21 cellular contexts compared by ENCODE assay signal in genomic region chr6:28232785-28233184, GRCh38. TPM values are rescaled to one million over a fixed set of nuclear protein-coding genes. Genes with fewer than 3 reads are reported as not detected.
A peak's percentile ranks its signal among the peaks of the same experiment; 100 is the strongest.
DNase-seq lines count a peak whose midpoint lies in the region; ATAC-seq, FAIRE-seq and TF ChIP-seq lines count a peak whose summit lies in the region.
"Had no signal": no experiment of that assay in that cellular context is flagged by ENCODE, and none has a peak within 500 bp of the region (broad histone marks: within the 10 kb centered on the region; RNA-seq: fewer than 3 reads in every experiment).

No MANE protein-coding gene starts in this region.

- no TSS peak for BruUV-seq in K562 (replicated peaks; lab: Mats Ljungman, UMichigan)

- H3K9ac ChIP-seq in K562 (ENCODE audit: insufficient read depth in 1 of 2, low read depth in 2 of 2, low read length in 2 of 2) = no peak overlapping the region
- H3K9ac ChIP-seq: BLaER1 had no signal

- no peaks in the 10 kb centered on the region for H3K27me3 ChIP-seq in K562 (ENCODE audit: control insufficient read depth in 2 of 2, insufficient read depth in 2 of 2, low read length in 2 of 2)
- H3K27me3 ChIP-seq: BE2C, BLaER1 had no signal

- no peak for TF ChIP-seq RAD21 in K562 (CRISPR knock-in tag; conservative IDR thresholded peaks at IDR 0.05 in 1 of 2, IDR thresholded peaks at IDR 0.05 in 1 of 2)

- no peaks in the 10 kb centered on the region for H3K9me3 ChIP-seq in K562 (replicated peaks; ENCODE audit: control insufficient read depth, insufficient read depth, low read depth, low read length)
- H3K9me3 ChIP-seq: BE2C, Caco-2 had no signal

- TF ChIP-seq CTCF in K562 (IDR thresholded peaks at IDR 0.05 in 2 of 3, conservative IDR thresholded peaks at IDR 0.05 in 1 of 3; ENCODE audit: insufficient read depth in 2 of 3, low read depth in 1 of 3, low read length in 3 of 3) (no peak), nephron progenitor cell (IDR thresholded peaks at IDR 0.05) (no peak)

- POLR2A ChIA-PET in K562 (lab: Yijun Ruan, JAX) = interaction anchor here (0.6 to 2.0 kb wide), 7 partner anchors 12 to 110 kb away, joined by 3 to 10 read pairs (median 4); partner anchors contain the start of gene PGBD1

- no peak overlapping the region for H3K4me3 Mint-ChIP-seq in nephron progenitor cell
- no peak overlapping the region for H3K4me3 Mint-ChIP-seq in natural killer cell treated with Interleukin-12 subunit alpha and Interleukin-12 subunit beta and Interleukin-15 and Interleukin-18, amount 100 ng/mL, for 72 hours
- H3K4me3 Mint-ChIP-seq: CD4-positive, alpha-beta T cell; CD8-positive, alpha-beta T cell had no signal

- H3K27me3 Mint-ChIP-seq in nephron progenitor cell (ENCODE audit: low read depth, poor library complexity) = no peaks in the 10 kb centered on the region
- H3K27me3 Mint-ChIP-seq in natural killer cell treated with Interleukin-12 subunit alpha and Interleukin-12 subunit beta and Interleukin-15 and Interleukin-18, amount 100 ng/mL, for 72 hours = no peaks in the 10 kb centered on the region

- 97% methylated on average over 11 of the region's 11 CpGs for WGBS in K562 (ENCODE audit: insufficient coverage, low coverage, missing lambda C conversion rate)

- TF ChIP-seq EP300 in K562 (IDR thresholded peaks at IDR 0.05; ENCODE audit: low read length) = no peak

- TF ChIP-seq POLR2A in K562 (conservative IDR thresholded peaks at IDR 0.05) = no peak

- no peaks in the 10 kb centered on the region for H4K20me1 ChIP-seq in K562 (replicated peaks; ENCODE audit: control insufficient read depth, insufficient read depth, low read length)
- H4K20me1 ChIP-seq: BLaER1 had no signal

- intact Hi-C loops in K562 (cut with micrococcal nuclease) = no loop called here

- in situ Hi-C loops in K562 (cut with MboI) = no loop called here

- H3K9me3 Mint-ChIP-seq in nephron progenitor cell = peaks cover 38% of the 10 kb centered on the region
- H3K9me3 Mint-ChIP-seq in natural killer cell treated with Interleukin-12 subunit alpha and Interleukin-12 subunit beta and Interleukin-15 and Interleukin-18, amount 100 ng/mL, for 72 hours = no peaks in the 10 kb centered on the region
- H3K9me3 Mint-ChIP-seq: CD4-positive, alpha-beta T cell; CD8-positive, alpha-beta T cell had no signal

- H3K4me1 ChIP-seq in K562 (replicated peaks in 1 of 2; ENCODE audit: control insufficient read depth in 2 of 2, insufficient read depth in 2 of 2, low read length in 2 of 2) = peaks cover 0 to 4% of the 10 kb centered on the region in 2 experiments; a peak in 1 of 5 replicates
- H3K4me1 ChIP-seq: BE2C, BLaER1, Caco-2 had no signal

- no peak overlapping the region for H3K4me3 ChIP-seq in K562
- H3K4me3 ChIP-seq: BLaER1 had no signal

- CTCF ChIA-PET in K562 (lab: Yijun Ruan, JAX; ENCODE audit: low intra/inter-chr PET ratio) = no interaction called here

- H3K36me3 ChIP-seq in K562 (ENCODE audit: control insufficient read depth, insufficient read depth, low read length) = peaks cover 66% of the 10 kb centered on the region

- no peak for FAIRE-seq in K562 (lab: Jason Lieb, UNC)
- FAIRE-seq: A204.1, D721Med, G401.6, GM12891, GM19239 had no signal

- H3K27ac Mint-ChIP-seq in nephron progenitor cell = peak overlapping the region; percentile 23
- no peak overlapping the region for H3K27ac Mint-ChIP-seq in natural killer cell treated with Interleukin-12 subunit alpha and Interleukin-12 subunit beta and Interleukin-15 and Interleukin-18, amount 100 ng/mL, for 72 hours
- H3K27ac Mint-ChIP-seq: CD4-positive, alpha-beta T cell; CD8-positive, alpha-beta T cell had no signal

- ATAC-seq in K562 = peak; percentile 29
- ATAC-seq in natural killer cell treated with Interleukin-12 subunit alpha and Interleukin-12 subunit beta and Interleukin-15 and Interleukin-18, amount 100 ng/mL, for 72 hours = no peak
- ATAC-seq in GM19463 (IDR thresholded peaks at IDR 0.05; ENCODE audit: unreplicated experiment) = no peak
- ATAC-seq: CD8-positive, alpha-beta T cell had no signal

- H3K27ac ChIP-seq in K562 (ENCODE audit: extremely low read depth, low read depth, low read length) = no peak overlapping the region
- H3K27ac ChIP-seq: BLaER1, C4-2B had no signal

- no peak overlapping the region for H3K4me2 ChIP-seq in K562 (ENCODE audit: insufficient read depth, low read length)
- H3K4me2 ChIP-seq: BLaER1 had no signal

- H3K4me1 Mint-ChIP-seq in nephron progenitor cell = no peaks in the 10 kb centered on the region
- peaks cover 0 to 3% of the 10 kb centered on the region in 2 donors for H3K4me1 Mint-ChIP-seq in natural killer cell treated with Interleukin-12 subunit alpha and Interleukin-12 subunit beta and Interleukin-15 and Interleukin-18, amount 100 ng/mL, for 72 hours (ENCODE audit: low read depth in 2 of 2)

- peaks cover 95% of the 10 kb centered on the region for H3K36me3 Mint-ChIP-seq in nephron progenitor cell (ENCODE audit: low read depth)
- H3K36me3 Mint-ChIP-seq in natural killer cell treated with Interleukin-12 subunit alpha and Interleukin-12 subunit beta and Interleukin-15 and Interleukin-18, amount 100 ng/mL, for 72 hours = peaks cover 34% of the 10 kb centered on the region

- no peak overlapping the region for H2AFZ ChIP-seq in K562 (ENCODE audit: low read depth, low read length)

- DNase-seq in K562 (ENCODE audit: extremely low read depth in 1 of 4, low spot score in 3 of 4) (no peak), nephron progenitor cell (no peak)
- no peak for DNase-seq in natural killer cell treated with Interleukin-12 subunit alpha and Interleukin-12 subunit beta and Interleukin-15 and Interleukin-18, amount 100 ng/mL, for 72 hours (ENCODE audit: low spot score)
- DNase-seq: 8988T; ACHN; BE2C; Caco-2; Calu3; CD4-positive, alpha-beta T cell; CD8-positive, alpha-beta T cell; DMS79 treated with DMSO at 0.1 percent for 48 hours; GF-D8 had no signal

- 0 out of 3 replicates have a peak, but pooled peaks cover 1% of the 10 kb centered on the region for H3K79me2 ChIP-seq in K562 (ENCODE audit: control insufficient read depth, insufficient read depth, low read length)

- no peaks in the 10 kb centered on the region for H3K9me1 ChIP-seq in K562 (ENCODE audit: control insufficient read depth, insufficient read depth, low read length)

RNA-seq across cellular contexts. Expression of gene ZSCAN9, which starts 7.7 kb away (rescaled TPM):
- total RNA-seq in K562 (2011; cell fraction: chromatin; rRNA removed; ENCODE audit: low replicate concordance) = 65.9 and 101 TPM in 2 replicates
- 43.7 and 45.8 TPM in 2 replicates for total RNA-seq in K562 (2011; cell fraction: nucleolus; rRNA removed)
- total RNA-seq in K562 (2011; cell fraction: nucleoplasm; rRNA removed) = 68.6 and 101 TPM in 2 replicates
- total RNA-seq in K562 (2014; rRNA removed) (18.4 and 19.0 TPM in 2 replicates), K562 (2014; rRNA removed; fragmentation: Illumina TruSeq; extraction: Trizol) (31.4 and 37.4 TPM in 2 replicates), K562 (2015; rRNA removed; fragmentation: Illumina TruSeq; extraction: Trizol) (26.0 and 28.7 TPM in 2 replicates), K562 (2021) (19.0 and 22.3 TPM in 2 replicates)
- polyA plus RNA-seq in K562 (2011; rRNA removed) (48.9 and 59.9 TPM in 2 replicates), K562 (2014; fragmentation: Illumina TruSeq; extraction: Trizol) (31.8 and 32.5 TPM in 2 replicates), K562 (2014; fragmentation: Nextera tagmentation; extraction: Ambion mirVana) (10 to 100 TPM; 18.8 to 20.0 TPM), K562 (2014; rRNA removed) (30.4 and 35.2 TPM in 2 replicates)
- polyA plus RNA-seq in K562 (2011; cell fraction: cytosol; rRNA removed) = 16.3 and 40.6 TPM in 2 replicates
- 55.3 and 65.2 TPM in 2 replicates for polyA plus RNA-seq in K562 (2011; cell fraction: nucleus; rRNA removed)
- 15.5 and 25.6 TPM in 2 replicates for polyA plus RNA-seq in K562 (2012)
- 49.6 and 64.4 TPM in 2 replicates for polyA minus RNA-seq in K562 (2011; rRNA and poly(A)+ RNA removed)
- polyA minus RNA-seq in K562 (2011; cell fraction: cytosol; rRNA and poly(A)+ RNA removed) = 10.6 and 10.9 TPM in 2 replicates
- polyA minus RNA-seq in K562 (2011; cell fraction: nucleus; rRNA and poly(A)+ RNA removed) = 28.3 and 55.3 TPM in 2 replicates
- total RNA-seq in natural killer cell treated with Interleukin-12 subunit alpha and Interleukin-12 subunit beta and Interleukin-15 and Interleukin-18, amount 100 ng/mL, for 72 hours = 10 to 100 TPM; 12.6 to 13.1 TPM

RNA-seq across cellular contexts. Expression of gene ZKSCAN4, which starts 19.3 kb away (rescaled TPM):
- 4.0 and 6.2 TPM in 2 replicates for total RNA-seq in K562 (2011; cell fraction: chromatin; rRNA removed; ENCODE audit: low replicate concordance)
- 4.7 and 5.1 TPM in 2 replicates for total RNA-seq in K562 (2011; cell fraction: nucleolus; rRNA removed)
- 3.3 and 4.5 TPM in 2 replicates for total RNA-seq in K562 (2011; cell fraction: nucleoplasm; rRNA removed)
- 3.8 and 4.7 TPM in 2 replicates for total RNA-seq in K562 (2014; rRNA removed)
- 5.0 and 5.9 TPM in 2 replicates for total RNA-seq in K562 (2014; rRNA removed; fragmentation: Illumina TruSeq; extraction: Trizol)
- 5.3 and 6.4 TPM in 2 replicates for total RNA-seq in K562 (2015; rRNA removed; fragmentation: Illumina TruSeq; extraction: Trizol)
- 4.2 and 5.1 TPM in 2 replicates for total RNA-seq in K562 (2021)
- polyA plus RNA-seq in K562 (2011; rRNA removed) = 4.6 and 5.3 TPM in 2 replicates
- polyA plus RNA-seq in K562 (2011; cell fraction: cytosol; rRNA removed) = 1.4 and 2.2 TPM in 2 replicates
- 4.4 and 4.9 TPM in 2 replicates for polyA plus RNA-seq in K562 (2011; cell fraction: nucleus; rRNA removed)
- polyA plus RNA-seq in K562 (2012) = 3.3 and 3.6 TPM in 2 replicates
- polyA plus RNA-seq in K562 (2014; fragmentation: Illumina TruSeq; extraction: Trizol) = 4.9 and 5.0 TPM in 2 replicates
- 1 to 10 TPM; 1.2 to 1.6 TPM for polyA plus RNA-seq in K562 (2014; fragmentation: Nextera tagmentation; extraction: Ambion mirVana)
- 4.1 and 4.7 TPM in 2 replicates for polyA plus RNA-seq in K562 (2014; rRNA removed)
- 5.1 and 8.8 TPM in 2 replicates for polyA minus RNA-seq in K562 (2011; rRNA and poly(A)+ RNA removed)
- polyA minus RNA-seq in K562 (2011; cell fraction: cytosol; rRNA and poly(A)+ RNA removed) = 2.2 and 2.8 TPM in 2 replicates
- 3.0 and 4.8 TPM in 2 replicates for polyA minus RNA-seq in K562 (2011; cell fraction: nucleus; rRNA and poly(A)+ RNA removed)
- 1 to 10 TPM; 3.3 to 4.7 TPM for total RNA-seq in natural killer cell treated with Interleukin-12 subunit alpha and Interleukin-12 subunit beta and Interleukin-15 and Interleukin-18, amount 100 ng/mL, for 72 hours

RNA-seq across cellular contexts. Expression of gene NKAPL, which starts 26.3 kb away (rescaled TPM):
- total RNA-seq in K562 (2011; cell fraction: chromatin; rRNA removed; ENCODE audit: low replicate concordance) = not detected in 2 replicates
- not detected in 2 replicates for total RNA-seq in K562 (2011; cell fraction: nucleolus; rRNA removed)
- total RNA-seq in K562 (2011; cell fraction: nucleoplasm; rRNA removed) = not detected in 2 replicates
- total RNA-seq in K562 (2014; rRNA removed) (not detected in 2 replicates), K562 (2014; rRNA removed; fragmentation: Illumina TruSeq; extraction: Trizol) (not detected in 2 replicates), K562 (2015; rRNA removed; fragmentation: Illumina TruSeq; extraction: Trizol) (not detected in 2 replicates), K562 (2021) (not detected in 2 replicates)
- polyA plus RNA-seq in K562 (2011; rRNA removed) (not detected in 2 replicates), K562 (2014; fragmentation: Illumina TruSeq; extraction: Trizol) (not detected in 2 replicates), K562 (2014; fragmentation: Nextera tagmentation; extraction: Ambion mirVana) (not detected), K562 (2014; rRNA removed) (not detected in 2 replicates)
- polyA plus RNA-seq in K562 (2011; cell fraction: cytosol; rRNA removed) = not detected in 2 replicates
- not detected in 2 replicates for polyA plus RNA-seq in K562 (2011; cell fraction: nucleus; rRNA removed)
- 0.06 TPM in 1 of 2 replicates, not detected in the other for polyA plus RNA-seq in K562 (2012)
- polyA minus RNA-seq in K562 (2011; rRNA and poly(A)+ RNA removed) = not detected in 2 replicates
- polyA minus RNA-seq in K562 (2011; cell fraction: cytosol; rRNA and poly(A)+ RNA removed) = not detected in 2 replicates
- polyA minus RNA-seq in K562 (2011; cell fraction: nucleus; rRNA and poly(A)+ RNA removed) = not detected in 2 replicates
- total RNA-seq in natural killer cell treated with Interleukin-12 subunit alpha and Interleukin-12 subunit beta and Interleukin-15 and Interleukin-18, amount 100 ng/mL, for 72 hours = under 1 TPM in 1 of 2 donors, not detected in 1; 0.45 TPM
- total RNA-seq: A673; Caco-2; Calu3; CD4-positive, alpha-beta T cell; CD8-positive, alpha-beta T cell had no signal

RNA-seq across cellular contexts. Expression of gene ZSCAN26, which starts 34.2 kb away (rescaled TPM):
- total RNA-seq in K562 (2011; cell fraction: chromatin; rRNA removed; ENCODE audit: low replicate concordance) = 33.0 and 48.0 TPM in 2 replicates
- total RNA-seq in K562 (2011; cell fraction: nucleolus; rRNA removed) = 7.7 and 9.1 TPM in 2 replicates
- total RNA-seq in K562 (2011; cell fraction: nucleoplasm; rRNA removed) = 11.8 and 13.1 TPM in 2 replicates
- total RNA-seq in K562 (2014; rRNA removed) (5.4 and 5.9 TPM in 2 replicates), K562 (2014; rRNA removed; fragmentation: Illumina TruSeq; extraction: Trizol) (10.5 and 10.7 TPM in 2 replicates), K562 (2015; rRNA removed; fragmentation: Illumina TruSeq; extraction: Trizol) (10.7 and 11.0 TPM in 2 replicates), K562 (2021) (6.1 and 6.9 TPM in 2 replicates)
- polyA plus RNA-seq in K562 (2011; rRNA removed) (14.2 and 14.6 TPM in 2 replicates), K562 (2014; fragmentation: Illumina TruSeq; extraction: Trizol) (12.2 and 12.4 TPM in 2 replicates), K562 (2014; fragmentation: Nextera tagmentation; extraction: Ambion mirVana) (10 to 100 TPM in 1 of 2 experiments, 1 to 10 TPM in 1; 7.3 to 12.8 TPM), K562 (2014; rRNA removed) (6.4 and 8.4 TPM in 2 replicates)
- 2.7 and 6.0 TPM in 2 replicates for polyA plus RNA-seq in K562 (2011; cell fraction: cytosol; rRNA removed)
- 25.1 and 33.9 TPM in 2 replicates for polyA plus RNA-seq in K562 (2011; cell fraction: nucleus; rRNA removed)
- 7.0 and 10.4 TPM in 2 replicates for polyA plus RNA-seq in K562 (2012)
- polyA minus RNA-seq in K562 (2011; rRNA and poly(A)+ RNA removed) = 19.5 and 25.0 TPM in 2 replicates
- 2.3 and 3.2 TPM in 2 replicates for polyA minus RNA-seq in K562 (2011; cell fraction: cytosol; rRNA and poly(A)+ RNA removed)
- 7.3 and 16.6 TPM in 2 replicates for polyA minus RNA-seq in K562 (2011; cell fraction: nucleus; rRNA and poly(A)+ RNA removed)
- 1 to 10 TPM; 6.7 to 8.3 TPM for total RNA-seq in natural killer cell treated with Interleukin-12 subunit alpha and Interleukin-12 subunit beta and Interleukin-15 and Interleukin-18, amount 100 ng/mL, for 72 hours

RNA-seq across cellular contexts. Expression of gene PGBD1, which starts 48.6 kb away (rescaled TPM):
- 7.8 and 12.2 TPM in 2 replicates for total RNA-seq in K562 (2011; cell fraction: chromatin; rRNA removed; ENCODE audit: low replicate concordance)
- total RNA-seq in K562 (2011; cell fraction: nucleolus; rRNA removed) = 4.7 and 6.2 TPM in 2 replicates
- 7.0 and 7.5 TPM in 2 replicates for total RNA-seq in K562 (2011; cell fraction: nucleoplasm; rRNA removed)
- total RNA-seq in K562 (2014; rRNA removed) = 4.4 and 5.8 TPM in 2 replicates
- 9.0 and 10.0 TPM in 2 replicates for total RNA-seq in K562 (2014; rRNA removed; fragmentation: Illumina TruSeq; extraction: Trizol)
- total RNA-seq in K562 (2015; rRNA removed; fragmentation: Illumina TruSeq; extraction: Trizol) = 8.3 and 8.9 TPM in 2 replicates
- total RNA-seq in K562 (2021) = 6.5 and 7.4 TPM in 2 replicates
- polyA plus RNA-seq in K562 (2011; rRNA removed) = 7.1 and 8.2 TPM in 2 replicates
- 3.0 and 4.0 TPM in 2 replicates for polyA plus RNA-seq in K562 (2011; cell fraction: cytosol; rRNA removed)
- 10.0 and 10.8 TPM in 2 replicates for polyA plus RNA-seq in K562 (2011; cell fraction: nucleus; rRNA removed)
- polyA plus RNA-seq in K562 (2012) = 4.9 and 7.8 TPM in 2 replicates
- polyA plus RNA-seq in K562 (2014; fragmentation: Illumina TruSeq; extraction: Trizol) = 6.5 and 7.3 TPM in 2 replicates
- polyA plus RNA-seq in K562 (2014; fragmentation: Nextera tagmentation; extraction: Ambion mirVana) = 1 to 10 TPM; 3.3 to 3.5 TPM
- polyA plus RNA-seq in K562 (2014; rRNA removed) = 5.6 and 6.1 TPM in 2 replicates
- polyA minus RNA-seq in K562 (2011; rRNA and poly(A)+ RNA removed) = 9.5 and 10.0 TPM in 2 replicates
- polyA minus RNA-seq in K562 (2011; cell fraction: cytosol; rRNA and poly(A)+ RNA removed) = 3.3 and 4.4 TPM in 2 replicates
- 5.0 and 6.3 TPM in 2 replicates for polyA minus RNA-seq in K562 (2011; cell fraction: nucleus; rRNA and poly(A)+ RNA removed)
- 1 to 10 TPM; 1.6 to 2.6 TPM for total RNA-seq in natural killer cell treated with Interleukin-12 subunit alpha and Interleukin-12 subunit beta and Interleukin-15 and Interleukin-18, amount 100 ng/mL, for 72 hours
